In the genomic region with DNA sequence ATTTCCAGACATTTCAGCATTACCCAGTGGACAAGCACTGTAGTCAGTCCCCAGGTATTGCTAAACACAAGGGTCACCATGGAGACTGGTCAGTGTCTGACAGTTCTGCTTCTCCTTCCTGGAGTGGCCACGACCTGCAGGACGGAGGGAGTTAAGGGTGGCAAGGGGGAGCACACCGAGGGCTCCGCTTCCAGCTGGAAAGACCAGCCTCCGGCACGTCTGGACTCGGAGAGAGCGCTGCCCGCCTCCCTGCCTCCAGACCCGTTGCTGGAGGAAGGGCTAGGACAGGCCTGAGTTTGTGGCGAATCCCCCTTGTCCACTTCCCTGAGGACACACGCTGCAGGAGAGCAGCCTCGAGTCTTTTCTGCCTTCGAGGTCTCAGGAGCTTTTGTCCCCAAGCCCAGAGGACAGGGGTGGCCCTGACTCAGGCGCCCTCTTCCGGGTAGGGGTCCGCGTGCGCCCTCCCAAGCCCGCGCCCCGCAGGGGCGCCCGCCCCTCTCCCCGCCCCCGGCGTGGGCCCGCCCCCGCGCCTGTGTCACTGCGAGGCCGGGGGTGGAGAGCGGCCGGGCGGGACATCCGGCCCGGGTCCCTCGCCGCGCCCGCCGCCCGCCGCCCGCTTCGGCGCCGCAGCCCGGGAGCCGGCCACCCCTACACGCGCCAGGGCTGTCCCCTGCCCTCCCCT, we compare ENCODE assay signal across 8 cellular contexts. TPM values are rescaled to one million over a fixed set of nuclear protein-coding genes. Genes with fewer than 3 reads are reported as not detected.
A peak's percentile ranks its signal among the peaks of the same experiment; 100 is the strongest.
DNase-seq lines count a peak whose midpoint lies in the region; ATAC-seq, FAIRE-seq and TF ChIP-seq lines count a peak whose summit lies in the region.

Gene CHST14, plus strand, starts transcription at position 562 of the 682 bp plus-strand sequence. CDS start 230 bp downstream, outside the sequence.

- H3K4me3 Mint-ChIP-seq in CD14-positive monocyte = peak within 1 kb of the TSS; percentile 89 to 93

- H3K36me3 ChIP-seq in adipocyte (ENCODE audit: control insufficient read depth, insufficient read depth, low read length, severe bottlenecking) = peaks cover 15% of the 10 kb centered on the region
- H3K36me3 ChIP-seq in heart left ventricle = peaks cover 0 to 19% (median 15%) of the 10 kb centered on the region in 9 donors

- H3K27me3 ChIP-seq in adipocyte (replicated peaks; ENCODE audit: control insufficient read depth, insufficient read depth, low read length) = no peaks in the 10 kb centered on the region
- no peaks in the 10 kb centered on the region for H3K27me3 ChIP-seq in heart left ventricle

- peak within 1 kb of the TSS; percentile 82 to 97 (median 94) for H3K27ac Mint-ChIP-seq in CD14-positive monocyte

- FAIRE-seq in GM19239 (lab: Jason Lieb, UNC) (no peak), HTR-8/SVneo (lab: Jason Lieb, UNC) (peak; percentile 69)

- H3K27me3 Mint-ChIP-seq in CD14-positive monocyte (ENCODE audit: low read depth in 3 of 3) = peaks cover 2 to 5% (median 2%) of the 10 kb centered on the region in 3 donors

- peak within 1 kb of the TSS; percentile 92 for H3K9ac ChIP-seq in adipocyte (ENCODE audit: low read length)

- peaks cover 27% of the 10 kb centered on the region for H3K4me1 Mint-ChIP-seq in CD14-positive monocyte

- H3K36me3 Mint-ChIP-seq in CD14-positive monocyte = peaks cover 9 to 20% of the 10 kb centered on the region in 2 donors

- peaks cover 25% of the 10 kb centered on the region for H3K4me1 ChIP-seq in adipocyte (ENCODE audit: control insufficient read depth, insufficient read depth, low read length)
- H3K4me1 ChIP-seq in heart left ventricle = peaks cover 0 to 26% (median 14%) of the 10 kb centered on the region in 12 donors

- H3K4me3 ChIP-seq in adipocyte (ENCODE audit: low read length) (peak within 1 kb of the TSS; percentile 85), heart left ventricle (peak within 1 kb of the TSS; percentile 71 to 95 (median 90))

- H3K9me3 Mint-ChIP-seq in CD14-positive monocyte = peaks cover 0 to 2% (median 0%) of the 10 kb centered on the region in 7 donors

- intact Hi-C loops in CD14-positive monocyte (cut with micrococcal nuclease) = no loop called here
- intact Hi-C loops in heart left ventricle (cut with DNase I) = loop anchor here in 1 of 10 donors (1.0 kb wide), 2 partner anchors 29 to 37 kb away; no protein-coding TSS in a partner anchor

- TF ChIP-seq POLR2A in heart left ventricle (IDR thresholded peaks at IDR 0.05) = peak in 1 of 2 donors; percentile 26

- no peak for TF ChIP-seq CTCF in CD14-positive monocyte (IDR thresholded peaks at IDR 0.05)
- no peak for TF ChIP-seq CTCF in heart left ventricle (IDR thresholded peaks at IDR 0.05)

- peak within 1 kb of the TSS; percentile 74 to 94 (median 89) for H3K27ac ChIP-seq in heart left ventricle

- ATAC-seq in heart left ventricle (peak; percentile 66 to 92 (median 86)), GM18519 (IDR thresholded peaks at IDR 0.05; ENCODE audit: low FRiP score, unreplicated experiment) (no peak)

- DNase-seq in CD14-positive monocyte (ENCODE audit: low spot score) (peak; percentile 69), GM19239 (ENCODE audit: insufficient read length, low spot score) (peak; percentile 88), HTR-8/SVneo (ENCODE audit: insufficient read length, low spot score) (peak; percentile 70), SW 1271 (lab: John Stamatoyannopoulos, UW) (peak; percentile 11 to 44), adipocyte (ENCODE audit: low read depth) (peak; percentile 80), heart left ventricle (peak; percentile 57 to 82 (median 75)), pons (ENCODE audit: low spot score) (peak; percentile 45)

- WGBS in heart left ventricle, 4 donors = 0 to 1% (median 1%) methylated on average over 1 to 52 of the region's 52 CpGs

- no peaks in the 10 kb centered on the region for H3K9me3 ChIP-seq in adipocyte (ENCODE audit: control insufficient read depth, low read length)
- H3K9me3 ChIP-seq in heart left ventricle = no peaks in the 10 kb centered on the region

RNA-seq across cellular contexts. Expression of gene CHST14, which starts in this region (rescaled TPM):
- polyA plus RNA-seq in CD14-positive monocyte = 1 to 10 TPM in 1 of 2 donors, under 1 TPM in 1; 0.85 to 1.2 TPM
- total RNA-seq in heart left ventricle = 10 to 100 TPM in 3 of 9 donors, 1 to 10 TPM in 6; 6.4 to 10.8 (median 8.6) TPM
- 1 to 10 TPM; 6.0 to 6.2 TPM for polyA plus RNA-seq in heart left ventricle

Comparison
In these comparisons a context has a peak if more than half of its experiments do, and no peak if none do; other contexts are left out.
1. DNase-seq: peak in every context shown above with its lines; median percentile 88 in GM19239; 80 in adipocyte; 75 in heart left ventricle; 70 in HTR-8/SVneo; 69 in CD14-positive monocyte; 45 in pons; 28 in SW 1271.